23 cellular contexts compared by ENCODE assay signal in the genomic region with DNA sequence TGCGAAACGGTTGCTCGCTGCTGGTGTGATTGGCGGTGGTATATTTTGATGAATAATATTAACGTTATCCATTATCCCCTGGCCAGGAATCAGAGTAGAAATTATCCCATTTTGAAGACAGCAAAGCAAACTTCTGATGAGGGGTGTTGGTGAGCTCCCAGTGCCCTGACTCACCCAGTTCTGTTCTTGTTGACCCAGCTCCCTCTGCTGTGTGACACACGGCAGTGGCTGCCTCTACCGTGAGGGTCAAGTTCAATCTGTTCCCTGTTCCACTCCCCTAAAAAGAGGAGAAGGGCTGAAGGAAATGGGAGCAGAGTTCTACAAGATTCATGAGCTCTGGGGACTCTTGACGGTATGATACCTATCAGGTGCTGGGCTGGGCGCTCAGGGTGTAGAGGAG. TPM values are rescaled to one million over a fixed set of nuclear protein-coding genes. Genes with fewer than 3 reads are reported as not detected.
DNase-seq lines count a peak whose midpoint lies in the region; ATAC-seq and TF ChIP-seq lines count a peak whose summit lies in the region.
"Had no signal": no experiment of that assay in that cellular context is flagged by ENCODE, and none has a peak within 500 bp of the region (broad histone marks: within the 10 kb centered on the region; RNA-seq: fewer than 3 reads in every experiment).

No MANE protein-coding gene starts in this region.

- H3K4me3 ChIP-seq in GM23338 (peak overlapping the region; percentile 87; the same call in 1 of the 2 replicates), endodermal cell (ENCODE audit: low read length) (peak overlapping the region; percentile 82)
- H3K4me3 ChIP-seq: cardiac muscle cell, tibial artery had no signal

- no peaks in the 10 kb centered on the region for H3K9me2 ChIP-seq in GM23338 (ENCODE audit: insufficient read depth)

- ATAC-seq in GM23338 = no peak
- ATAC-seq in naive thymus-derived CD8-positive, alpha-beta T cell = no peak
- ATAC-seq in HG03039 (IDR thresholded peaks at IDR 0.05; ENCODE audit: unreplicated experiment) = no peak
- ATAC-seq in GM21390 (IDR thresholded peaks at IDR 0.05; ENCODE audit: unreplicated experiment) = no peak
- ATAC-seq: activated naive CD8-positive, alpha-beta T cell treated with anti-CD3 and anti-CD28 coated beads, Interleukin-2, amount 50 U/mL, for 24 hours; activated T-cell treated with anti-CD3 and anti-CD28 coated beads, Interleukin-2, amount 50 U/mL, for 72 hours; stimulated activated effector memory CD8-positive, alpha-beta T cell treated with anti-CD3 and anti-CD28 coated beads, Interleukin-12 subunit alpha, Interleukin-12 subunit beta, amount 100 ng/mL, for 72 hours had no signal

- peak overlapping the region; percentile 96; the same call in 1 of the 2 replicates for H3K4me2 ChIP-seq in GM23338

- no peak for TF ChIP-seq CTCF in 22Rv1 (IDR thresholded peaks at IDR 0.05)
- no peak for TF ChIP-seq CTCF in GM23338 (conservative IDR thresholded peaks at IDR 0.05; ENCODE audit: low read depth in 2 of 2)
- no peak for TF ChIP-seq CTCF in endodermal cell (conservative IDR thresholded peaks at IDR 0.05)

- H3K4me3 Mint-ChIP-seq in GM23338 = peak overlapping the region; percentile 76
- peak overlapping the region; percentile 74 for H3K4me3 Mint-ChIP-seq in endodermal cell
- H3K4me3 Mint-ChIP-seq in naive thymus-derived CD8-positive, alpha-beta T cell = peak overlapping the region in 6 of 10 donors; percentile 10 to 56 (median 32)

- H3K27me3 Mint-ChIP-seq in GM23338 (ENCODE audit: insufficient read depth, low read depth, poor library complexity) (peaks cover 12% of the 10 kb centered on the region), endodermal cell (ENCODE audit: insufficient read depth) (peaks cover 17% of the 10 kb centered on the region)
- H3K27me3 Mint-ChIP-seq in naive thymus-derived CD8-positive, alpha-beta T cell = peaks cover 18 to 60% (median 37%) of the 10 kb centered on the region in 5 donors

- H3K4me1 ChIP-seq in GM23338 (ENCODE audit: insufficient read depth) (peaks cover 15% of the 10 kb centered on the region), endodermal cell (ENCODE audit: control insufficient read depth, insufficient read depth, low read length) (peaks cover 7% of the 10 kb centered on the region)

- H2AFZ ChIP-seq in GM23338 = no peak overlapping the region

- peaks cover 9% of the 10 kb centered on the region; the same call in 2 of the 3 replicates for H3K36me3 Mint-ChIP-seq in GM23338 (ENCODE audit: low read depth)
- peaks cover 23% of the 10 kb centered on the region for H3K36me3 Mint-ChIP-seq in endodermal cell (ENCODE audit: low read depth)
- H3K36me3 Mint-ChIP-seq in naive thymus-derived CD8-positive, alpha-beta T cell = peaks cover 0 to 3% (median 0%) of the 10 kb centered on the region in 3 donors
- H3K36me3 Mint-ChIP-seq: CD4-positive, CD25-positive, alpha-beta regulatory T cell had no signal

- H3F3A ChIP-seq in GM23338 (replicated peaks; ENCODE audit: low read depth) = 0 out of 2 replicates have a peak, but pooled peaks cover 2% of the 10 kb centered on the region

- H3K27ac ChIP-seq in 22Rv1 = peak overlapping the region; percentile 83
- no peak overlapping the region for H3K27ac ChIP-seq in GM23338 (ENCODE audit: low read depth)
- H3K27ac ChIP-seq in endodermal cell (ENCODE audit: low read depth, low read length) = no peak overlapping the region
- H3K27ac ChIP-seq: cardiac muscle cell, neutrophil, tibial artery had no signal

- H3K9me3 ChIP-seq in endodermal cell (ENCODE audit: control insufficient read depth, low read length) = no peaks in the 10 kb centered on the region
- H3K9me3 ChIP-seq: neutrophil, tibial artery had no signal

- H3K79me2 ChIP-seq in GM23338 (replicated peaks; ENCODE audit: insufficient read depth) = peaks cover 32% of the 10 kb centered on the region

- H3K4me1 Mint-ChIP-seq in GM23338 = peaks cover 24% of the 10 kb centered on the region
- peaks cover 19% of the 10 kb centered on the region for H3K4me1 Mint-ChIP-seq in endodermal cell
- peaks cover 4 to 10% (median 6%) of the 10 kb centered on the region in 4 donors for H3K4me1 Mint-ChIP-seq in naive thymus-derived CD8-positive, alpha-beta T cell

- H3K27me3 ChIP-seq in GM23338 (ENCODE audit: insufficient read depth) (peaks cover 6% of the 10 kb centered on the region; the same call in 1 of the 2 replicates), endodermal cell (ENCODE audit: control insufficient read depth, insufficient read depth, low read length, poor library complexity, severe bottlenecking) (no peaks in the 10 kb centered on the region)

- peaks cover 21% of the 10 kb centered on the region for H4K20me1 ChIP-seq in GM23338 (replicated peaks; ENCODE audit: insufficient read depth)

- no peaks in the 10 kb centered on the region for H3K9me3 Mint-ChIP-seq in GM23338
- no peaks in the 10 kb centered on the region for H3K9me3 Mint-ChIP-seq in endodermal cell
- H3K9me3 Mint-ChIP-seq in naive thymus-derived CD8-positive, alpha-beta T cell = no peaks in the 10 kb centered on the region
- H3K9me3 Mint-ChIP-seq: activated B cell treated with CpG ODN at 0.5 μM for 24 hours; activated CD4-positive, alpha-beta memory T cell treated with anti-CD3 and anti-CD28 coated beads, Interleukin-2, amount 10 ng/mL, durations not matched to agents 7 days and 5 days; T-helper 1 cell treated with Interleukin-12 subunit alpha and Interleukin-12 subunit beta and Interleukin-4 antibody, amounts not matched to agents 30 μg/mL and 1 μg/mL, for 36 hours had no signal

- DNase-seq in GM23338 (ENCODE audit: low spot score) (no peak), endodermal cell (no peak), A172 (ENCODE audit: low spot score) (no peak), HK-2 (ENCODE audit: unreplicated experiment) (no peak)
- no peak for DNase-seq in naive thymus-derived CD8-positive, alpha-beta T cell
- DNase-seq: ACHN; activated B cell treated with CpG ODN at 0.5 μM for 24 hours; activated CD4-positive, alpha-beta memory T cell treated with anti-CD3 and anti-CD28 coated beads, Interleukin-2, amount 10 ng/mL, durations not matched to agents 7 days and 5 days; activated naive CD8-positive, alpha-beta T cell treated with anti-CD3 and anti-CD28 coated beads, Interleukin-2, amount 50 U/mL, for 24 hours; activated T-cell treated with anti-CD3 and anti-CD28 coated beads, Interleukin-2, amount 50 U/mL, for 72 hours; CD4-positive, CD25-positive, alpha-beta regulatory T cell; islet precursor cell; NCI-H1092; NCI-H2081 treated with DMSO at 0.1 percent for 48 hours; NCI-H524 treated with DMSO at 0.1 percent for 48 hours; tibial artery had no signal

- 85 to 87% methylated on average over 3 to 9 of the region's 9 CpGs for WGBS in endodermal cell (ENCODE audit: insufficient coverage in 1 of 2, insufficient read length in 1 of 2), 2 experiments

- H3K27ac Mint-ChIP-seq in GM23338 (no peak overlapping the region), endodermal cell (no peak overlapping the region)
- H3K27ac Mint-ChIP-seq in naive thymus-derived CD8-positive, alpha-beta T cell = peak overlapping the region in 1 of 10 donors; percentile 13
- H3K27ac Mint-ChIP-seq: activated B cell treated with CpG ODN at 0.5 μM for 24 hours; activated CD4-positive, alpha-beta memory T cell treated with anti-CD3 and anti-CD28 coated beads, Interleukin-2, amount 10 ng/mL, durations not matched to agents 7 days and 5 days; activated naive CD8-positive, alpha-beta T cell treated with anti-CD3 and anti-CD28 coated beads, Interleukin-2, amount 50 U/mL, for 24 hours; activated T-cell treated with anti-CD3 and anti-CD28 coated beads, Interleukin-2, amount 50 U/mL, for 72 hours; CD4-positive, CD25-positive, alpha-beta regulatory T cell; stimulated activated effector memory CD8-positive, alpha-beta T cell treated with anti-CD3 and anti-CD28 coated beads, Interleukin-12 subunit alpha, Interleukin-12 subunit beta, amount 100 ng/mL, for 72 hours; T-helper 1 cell treated with Interleukin-12 subunit alpha and Interleukin-12 subunit beta and Interleukin-4 antibody, amounts not matched to agents 30 μg/mL and 1 μg/mL, for 36 hours had no signal

- POLR2A ChIA-PET in naive thymus-derived CD8-positive, alpha-beta T cell (lab: Charles Lee) = interaction anchor here (0.9 kb wide), 1 partner anchor 228 kb away, joined by 8 read pairs; no protein-coding TSS in a partner anchor

- no peak overlapping the region for H3K9ac ChIP-seq in endodermal cell (ENCODE audit: extremely low read depth, low read length, poor library complexity, severe bottlenecking)

- no peaks in the 10 kb centered on the region for H3K36me3 ChIP-seq in GM23338 (ENCODE audit: insufficient read depth)
- peaks cover 15% of the 10 kb centered on the region for H3K36me3 ChIP-seq in endodermal cell (ENCODE audit: control insufficient read depth, insufficient read depth, low read length)
- H3K36me3 ChIP-seq: cardiac muscle cell, neutrophil, tibial artery had no signal

RNA-seq across cellular contexts. Expression of a gene that starts 2.0 kb away (rescaled TPM):
- total RNA-seq in GM23338 (2014; rRNA removed; shearing (Covaris generic)) = 29.9 and 32.2 TPM in 2 replicates
- 6.4 and 10.2 TPM in 2 replicates for polyA plus RNA-seq in GM23338 (2016; fragmentation: Nextera tagmentation; extraction: Ambion mirVana)
- 10 to 100 TPM; 65.5 to 76.8 TPM for total RNA-seq in endodermal cell
- 18.6 TPM for polyA plus RNA-seq in endodermal cell (2013, experiment 1 of 2)
- polyA plus RNA-seq in endodermal cell (2013, experiment 2 of 2) = 18.0 TPM
- 1 to 10 TPM in 1 of 2 experiments, under 1 TPM in 1; 0.99 to 2.2 TPM for total RNA-seq in naive thymus-derived CD8-positive, alpha-beta T cell
- polyA plus RNA-seq in naive thymus-derived CD8-positive, alpha-beta T cell = under 1 TPM in 2 of 3 donors, not detected in 1; 0.20 to 0.58 TPM
- 1.5 and 2.6 TPM in 2 replicates for total RNA-seq in A172 (2014; rRNA removed; shearing (Covaris generic))
- total RNA-seq: CD4-positive, CD25-positive, alpha-beta regulatory T cell had no signal
- polyA plus RNA-seq: CD4-positive, CD25-positive, alpha-beta regulatory T cell had no signal

RNA-seq across cellular contexts. Expression of a gene that starts 31.7 kb away (rescaled TPM):
- 65.2 and 69.0 TPM in 2 replicates for total RNA-seq in GM23338 (2014; rRNA removed; shearing (Covaris generic))
- polyA plus RNA-seq in GM23338 (2016; fragmentation: Nextera tagmentation; extraction: Ambion mirVana) = 18.4 and 20.0 TPM in 2 replicates
- 10 to 100 TPM; 44.3 to 46.6 TPM for total RNA-seq in endodermal cell
- polyA plus RNA-seq in endodermal cell (2013, experiment 1 of 2) = 48.3 TPM
- polyA plus RNA-seq in endodermal cell (2013, experiment 2 of 2) = 43.1 TPM
- 10 to 100 TPM; 70.2 to 71.0 TPM for total RNA-seq in naive thymus-derived CD8-positive, alpha-beta T cell
- 10 to 100 TPM in 1 of 3 donors, 1 to 10 TPM in 2; 6.6 to 17.6 (median 9.9) TPM for polyA plus RNA-seq in naive thymus-derived CD8-positive, alpha-beta T cell
- 40.0 and 43.2 TPM in 2 replicates for total RNA-seq in A172 (2014; rRNA removed; shearing (Covaris generic))

RNA-seq across cellular contexts. Expression of a gene that starts 31.9 kb away (rescaled TPM):
- total RNA-seq in GM23338 (2014; rRNA removed; shearing (Covaris generic)) = 8.6 and 9.9 TPM in 2 replicates
- polyA plus RNA-seq in GM23338 (2016; fragmentation: Nextera tagmentation; extraction: Ambion mirVana) = 636 and 765 TPM in 2 replicates
- 100 to 1,000 TPM; 149 to 182 TPM for total RNA-seq in endodermal cell
- 93.5 TPM for polyA plus RNA-seq in endodermal cell (2013, experiment 1 of 2)
- 92.2 TPM for polyA plus RNA-seq in endodermal cell (2013, experiment 2 of 2)
- 100 to 1,000 TPM; 124 to 128 TPM for total RNA-seq in naive thymus-derived CD8-positive, alpha-beta T cell
- 100 to 1,000 TPM; 190 to 299 (median 289) TPM for polyA plus RNA-seq in naive thymus-derived CD8-positive, alpha-beta T cell
- 35.8 and 76.6 TPM in 2 replicates for total RNA-seq in A172 (2014; rRNA removed; shearing (Covaris generic))

RNA-seq across cellular contexts. Expression of a gene that starts 35.8 kb away (rescaled TPM):
- total RNA-seq in GM23338 (2014; rRNA removed; shearing (Covaris generic)) = not detected in 2 replicates
- polyA plus RNA-seq in GM23338 (2016; fragmentation: Nextera tagmentation; extraction: Ambion mirVana) = 0.40 TPM in 1 of 2 replicates, not detected in the other
- total RNA-seq in endodermal cell = under 1 TPM in 1 of 2 donors, not detected in 1; 0.55 TPM
- not detected for polyA plus RNA-seq in endodermal cell (2013, experiment 1 of 2)
- not detected for polyA plus RNA-seq in endodermal cell (2013, experiment 2 of 2)
- total RNA-seq in naive thymus-derived CD8-positive, alpha-beta T cell = 1 to 10 TPM; 5.2 to 8.4 TPM
- under 1 TPM in 1 of 3 donors, not detected in 2; 0.76 TPM for polyA plus RNA-seq in naive thymus-derived CD8-positive, alpha-beta T cell
- total RNA-seq in A172 (2014; rRNA removed; shearing (Covaris generic)) = not detected in 2 replicates

RNA-seq across cellular contexts. Expression of a gene that starts 39.2 kb away (rescaled TPM):
- 37.6 and 55.8 TPM in 2 replicates for total RNA-seq in GM23338 (2014; rRNA removed; shearing (Covaris generic))
- polyA plus RNA-seq in GM23338 (2016; fragmentation: Nextera tagmentation; extraction: Ambion mirVana) = 42.6 and 45.0 TPM in 2 replicates
- 100 to 1,000 TPM; 119 to 126 TPM for total RNA-seq in endodermal cell
- polyA plus RNA-seq in endodermal cell (2013, experiment 1 of 2) = 27.5 TPM
- 29.9 TPM for polyA plus RNA-seq in endodermal cell (2013, experiment 2 of 2)
- total RNA-seq in naive thymus-derived CD8-positive, alpha-beta T cell = 100 to 1,000 TPM; 165 to 184 TPM
- polyA plus RNA-seq in naive thymus-derived CD8-positive, alpha-beta T cell = 10 to 100 TPM; 50.4 to 63.2 (median 54.9) TPM
- 0.12 and 0.84 TPM in 2 replicates for total RNA-seq in A172 (2014; rRNA removed; shearing (Covaris generic))
